Comparison of ENCODE assay signal across 1 cellular context in genomic region chr1:22037520-22037919, GRCh38.
TF ChIP-seq lines count a peak whose summit lies in the region.

No MANE protein-coding gene starts in this region.

TF ChIP-seq in WTC11, 78 proteins besides CTCF, POLR2A, EP300 and RAD21 (continued from another document):
- TF ChIP-seq HMGXB4 (CRISPR knock-in tag; IDR thresholded peaks at IDR 0.05), result no peak
- no peak for TF ChIP-seq PRDM15 (CRISPR knock-in tag; IDR thresholded peaks at IDR 0.05)
- no peak for TF ChIP-seq MAX (CRISPR knock-in tag; IDR thresholded peaks at IDR 0.05)
- TF ChIP-seq SMAD4 (CRISPR knock-in tag; IDR thresholded peaks at IDR 0.05), result no peak
- TF ChIP-seq TEAD4 (CRISPR knock-in tag; IDR thresholded peaks at IDR 0.05), result no peak
